Comparison of ENCODE assay signal across 22 cellular contexts in genomic region chr10:105963450-105963849, GRCh38.
"Had no signal": no experiment of that assay in that cellular context is flagged by ENCODE, and none has a peak within 500 bp of the region (broad histone marks: within the 10 kb centered on the region; RNA-seq: fewer than 3 reads in every experiment).

No MANE protein-coding gene starts in this region.

- H3K4me3 ChIP-seq: left lung, lung, sigmoid colon, smooth muscle cell, testis, uterus had no signal

- H3K4me1 ChIP-seq: left lung, testis, uterus had no signal

- H3K27ac ChIP-seq: left lung, sigmoid colon, testis, uterus had no signal

- H3K4me2 ChIP-seq: smooth muscle cell had no signal

- DNase-seq: activated CD4-positive, alpha-beta memory T cell treated with anti-CD3 and anti-CD28 coated beads, Interleukin-2, amount 10 ng/mL, durations not matched to agents 7 days and 5 days; activated CD4-positive, alpha-beta T cell treated with anti-CD3 and anti-CD28 coated beads, Interleukin-2, amount 10 ng/mL, durations not matched to agents 24 days and 14 days; activated CD8-positive, alpha-beta memory T cell treated with anti-CD3 and anti-CD28 coated beads, Interleukin-2, amount 10 ng/mL, durations not matched to agents 7 days and 5 days; activated T-cell treated with anti-CD3 and anti-CD28 coated beads, Interleukin-2, amount 50 U/mL, for 1 hour; aorta; caudate nucleus; dermis blood vessel endothelial cell; effector CD8-positive, alpha-beta T cell; erythroblast; hippocampal formation; kidney glomerular epithelial cell; left lung; naive B cell; occipital lobe; sigmoid colon; stimulated activated CD4-positive, alpha-beta T cell treated with anti-CD3 and anti-CD28 coated beads, Interleukin-15, amount 100 ng/mL, for 24 hours; stimulated activated naive B cell treated with anti-CD40 and anti-IgM and Interleukin-4, amounts not matched to agents 10 μg/mL and 1 μg/mL and 100 μg/mL, for 72 hours; testis; trophoblast cell; uterus had no signal

- H3K9me3 ChIP-seq: left lung, sigmoid colon, testis, uterus had no signal

- H3K27me3 ChIP-seq: left lung, sigmoid colon, testis, uterus had no signal

- H3K36me3 ChIP-seq: left lung, sigmoid colon, uterus had no signal
